In the genomic region with DNA sequence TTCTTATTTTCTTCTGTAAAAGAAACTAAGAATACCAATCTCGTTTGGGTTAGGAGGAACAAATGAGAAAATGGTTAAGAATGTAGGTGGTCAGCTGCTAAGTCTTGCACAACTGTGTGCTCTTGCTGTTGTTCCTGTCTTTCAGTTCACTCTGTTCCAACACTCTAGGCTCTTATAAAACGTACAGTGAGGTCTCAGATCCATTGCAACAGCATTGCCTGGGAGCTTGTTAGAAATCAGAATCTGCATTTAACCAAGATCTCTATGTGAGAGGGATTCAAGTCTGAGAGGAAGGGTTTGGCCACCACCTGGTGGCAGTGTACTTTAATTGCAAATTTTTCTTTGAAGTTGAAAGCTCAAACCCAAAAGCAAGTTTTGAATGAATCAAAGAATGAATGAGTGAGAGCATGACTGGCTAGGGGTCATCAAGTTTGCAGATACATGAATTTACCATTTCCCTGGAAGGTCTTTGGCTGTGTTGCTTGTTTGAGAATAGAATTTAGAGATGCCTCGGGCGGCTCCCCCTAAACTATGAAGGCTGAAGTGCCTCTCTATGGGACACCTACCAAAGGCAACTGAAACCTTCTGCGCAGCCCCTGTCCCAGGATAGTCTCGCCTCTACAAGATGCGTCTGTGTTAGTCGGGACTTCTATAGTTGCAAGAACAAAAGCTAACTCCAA, we compare ENCODE assay signal across 1 cellular context.
TF ChIP-seq lines count a peak whose summit lies in the region.

No MANE protein-coding gene starts in this region.

TF ChIP-seq in endothelial cell of umbilical vein, 7 proteins besides CTCF, POLR2A, EP300 and RAD21:
- TF ChIP-seq MYC (IDR thresholded peaks at IDR 0.05; ENCODE audit: low read depth, low read length): no peak
- TF ChIP-seq, protein P1, sequence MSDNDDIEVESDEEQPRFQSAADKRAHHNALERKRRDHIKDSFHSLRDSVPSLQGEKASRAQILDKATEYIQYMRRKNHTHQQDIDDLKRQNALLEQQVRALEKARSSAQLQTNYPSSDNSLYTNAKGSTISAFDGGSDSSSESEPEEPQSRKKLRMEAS (IDR thresholded peaks at IDR 0.05; ENCODE audit: insufficient read depth, insufficient read length): no peak
- TF ChIP-seq JUN (IDR thresholded peaks at IDR 0.05; ENCODE audit: borderline replicate concordance, insufficient read depth, insufficient read length, low read depth): no peak
- no peak for TF ChIP-seq POLR2AphosphoS5 (IDR thresholded peaks at IDR 0.05; ENCODE audit: insufficient read depth, low read depth, low read length)
- no peak for TF ChIP-seq FOS (IDR thresholded peaks at IDR 0.05; ENCODE audit: borderline replicate concordance, insufficient read depth, low read length)
- TF ChIP-seq EZH2 (IDR thresholded peaks at IDR 0.05; ENCODE audit: borderline replicate concordance, low read depth, low read length, severe bottlenecking): no peak
- no peak for TF ChIP-seq GATA2 (IDR thresholded peaks at IDR 0.05; ENCODE audit: insufficient read depth, insufficient read length, low read depth, low read length)
TF ChIP-seq in endothelial cell of umbilical vein: peak in this region for 0.
